In the genomic region with DNA sequence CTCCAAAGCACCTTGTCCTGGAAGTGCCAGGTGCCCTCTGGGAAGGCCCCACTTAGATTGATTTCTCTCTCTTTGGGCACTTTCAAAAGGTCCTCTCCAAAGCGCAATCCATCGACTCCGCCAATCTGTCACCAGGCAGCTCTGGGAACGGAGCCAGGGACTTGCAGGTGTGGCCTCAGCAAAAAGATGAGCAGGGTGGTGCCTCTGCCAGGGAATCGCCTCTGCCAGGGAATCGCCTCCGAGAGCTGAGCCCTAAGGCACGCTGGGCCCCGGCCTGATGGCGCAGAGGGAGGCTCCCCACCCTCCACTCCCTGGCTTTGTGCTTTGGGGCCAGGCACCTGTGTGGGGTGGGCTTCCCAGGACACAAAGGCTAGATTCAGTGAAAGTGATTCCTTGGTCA, we compare ENCODE assay signal across 25 cellular contexts.
A peak's percentile ranks its signal among the peaks of the same experiment; 100 is the strongest.
DNase-seq lines count a peak whose midpoint lies in the region; ATAC-seq and TF ChIP-seq lines count a peak whose summit lies in the region.
"Had no signal": no experiment of that assay in that cellular context is flagged by ENCODE, and none has a peak within 500 bp of the region (broad histone marks: within the 10 kb centered on the region; RNA-seq: fewer than 3 reads in every experiment).

No MANE protein-coding gene starts in this region.

- ATAC-seq in omental fat pad (ENCODE audit: low FRiP score) (no peak), GM21717 (IDR thresholded peaks at IDR 0.05; ENCODE audit: unreplicated experiment) (no peak), lower lobe of right lung (no peak)

- peak; percentile 57 for DNase-seq in DMS79 (lab: John Stamatoyannopoulos, UW)
- peak; percentile 73 for DNase-seq in NCI-H128 (lab: John Stamatoyannopoulos, UW; ENCODE audit: unreplicated experiment)
- DNase-seq in NCI-H510A (lab: John Stamatoyannopoulos, UW), result peak; percentile 38
- DNase-seq in cerebellar nuclear complex (lab: John Stamatoyannopoulos, UW), result peak; percentile 55 to 63
- DNase-seq in activated CD4-positive, alpha-beta T cell treated with anti-CD3 and anti-CD28 coated beads, Interleukin-2, amount 50 U/mL, for 1 hour, result no peak
- DNase-seq in omental fat pad (ENCODE audit: low spot score), result no peak
- no peak for DNase-seq in lower lobe of right lung
- DNase-seq: activated CD4-positive, CD25-positive, alpha-beta regulatory T cell treated with anti-CD3 and anti-CD28 coated beads, Interleukin-2, amount 50 U/mL, for 72 hours; activated CD8-positive, alpha-beta memory T cell treated with anti-CD3 and anti-CD28 coated beads for 24 hours; activated naive CD4-positive, alpha-beta T cell treated with Interleukin-2 at 50 U/mL for 16 hours; activated T-cell treated with anti-CD3 and anti-CD28 coated beads, Interleukin-2, amount 50 U/mL, for 24 hours; amniotic stem cell; dermis blood vessel endothelial cell; DMS53; KBM-7; kidney glomerular epithelial cell; mesenchymal stem cell; naive B cell; NCI-H226; spleen; stimulated activated CD4-positive, alpha-beta T cell treated with anti-CD3 and anti-CD28 coated beads, Interleukin-4, amount 100 ng/mL, for 24 hours; stimulated activated naive CD4-positive, alpha-beta T cell treated with Interleukin-2 at 50 U/mL for 16 hours; SW 1271 had no signal

- H3K36me3 ChIP-seq in lower lobe of right lung, result no peaks in the 10 kb centered on the region
- H3K36me3 ChIP-seq: breast epithelium, spleen had no signal

- no peaks in the 10 kb centered on the region for H3K4me1 ChIP-seq in lower lobe of right lung
- H3K4me1 ChIP-seq: breast epithelium had no signal

- peaks cover 3% of the 10 kb centered on the region for H3K27me3 ChIP-seq in lower lobe of right lung (ENCODE audit: low read depth)

- no peaks in the 10 kb centered on the region for H3K9me3 ChIP-seq in lower lobe of right lung

- H3K27ac ChIP-seq in lower lobe of right lung, result no peak overlapping the region
- H3K27ac ChIP-seq: breast epithelium, spleen had no signal

- intact Hi-C loops in lower lobe of right lung (cut with DNase I), result no loop called here

- H3K4me3 ChIP-seq in lower lobe of right lung, result no peak overlapping the region
- H3K4me3 ChIP-seq: breast epithelium, spleen had no signal

- TF ChIP-seq CTCF in omental fat pad (IDR thresholded peaks at IDR 0.05) (no peak), lower lobe of right lung (IDR thresholded peaks at IDR 0.05) (no peak)

Comparison
In these comparisons a context has a peak if more than half of its experiments do, and no peak if none do; other contexts are left out.
1. DNase-seq: peak in DMS79 (single experiment), NCI-H128 (single experiment), NCI-H510A (single experiment) and cerebellar nuclear complex (2 of 2); none in activated CD4-positive, alpha-beta T cell treated with anti-CD3 and anti-CD28 coated beads, Interleukin-2, amount 50 U/mL, for 1 hour (single experiment), omental fat pad (single experiment) and lower lobe of right lung (single experiment).